8 cellular contexts compared by ENCODE assay signal in genomic region chr9:72856985-72857631, GRCh38.
DNase-seq lines count a peak whose midpoint lies in the region; ATAC-seq, FAIRE-seq and TF ChIP-seq lines count a peak whose summit lies in the region.

No MANE protein-coding gene starts in this region.

- H3K9me3 ChIP-seq in MM.1S (replicated peaks; ENCODE audit: insufficient read depth, low read length) = no peaks in the 10 kb centered on the region
- H3K9me3 ChIP-seq in K562 (replicated peaks; ENCODE audit: control insufficient read depth, insufficient read depth, low read depth, low read length) = no peaks in the 10 kb centered on the region
- no peaks in the 10 kb centered on the region for H3K9me3 ChIP-seq in thoracic aorta
- H3K9me3 ChIP-seq in CD8-positive, alpha-beta T cell (ENCODE audit: low read length) = no peaks in the 10 kb centered on the region

- H3K4me1 ChIP-seq in MM.1S (ENCODE audit: low read length) (no peaks in the 10 kb centered on the region), K562 (replicated peaks in 1 of 2; ENCODE audit: control insufficient read depth in 2 of 2, insufficient read depth in 2 of 2, low read length in 2 of 2) (peaks cover 0 to 18% of the 10 kb centered on the region in 2 experiments; a peak in 4 of 5 replicates), thoracic aorta (ENCODE audit: control insufficient read depth in 1 of 2, low read depth in 2 of 2) (peaks cover 17 to 20% of the 10 kb centered on the region in 2 donors)
- no peaks in the 10 kb centered on the region for H3K4me1 ChIP-seq in CD8-positive, alpha-beta T cell (ENCODE audit: insufficient read depth, low read length)

- H3K27ac ChIP-seq in MM.1S (ENCODE audit: low read length) (no peak overlapping the region), K562 (ENCODE audit: extremely low read depth, low read depth, low read length) (peak overlapping the region; percentile 86; the same call in 2 of the 3 replicates), thoracic aorta (peak overlapping the region in 1 of 2 donors; percentile 49)
- no peak overlapping the region for H3K27ac ChIP-seq in CD8-positive, alpha-beta T cell (ENCODE audit: low read depth, low read length)

- no peak overlapping the region for H3K4me3 Mint-ChIP-seq in CD8-positive, alpha-beta T cell

- H3K9me3 Mint-ChIP-seq in CD8-positive, alpha-beta T cell = no peaks in the 10 kb centered on the region

- no peaks in the 10 kb centered on the region for H3K4me1 Mint-ChIP-seq in CD8-positive, alpha-beta T cell (ENCODE audit: low read depth)

- no peaks in the 10 kb centered on the region for H3K9me1 ChIP-seq in K562 (ENCODE audit: control insufficient read depth, insufficient read depth, low read length)

- TF ChIP-seq EP300 in K562 (IDR thresholded peaks at IDR 0.05; ENCODE audit: low read length) = no peak

- no peak for TF ChIP-seq POLR2A in K562 (conservative IDR thresholded peaks at IDR 0.05)

- POLR2A ChIA-PET in K562 (lab: Yijun Ruan, JAX) = interaction anchor here (0.6 to 1.3 kb wide), 3 partner anchors 221 to 580 kb away, joined by 3 to 5 read pairs (median 4); partner anchors contain the start of gene ANXA1
- POLR2A ChIA-PET in CD8-positive, alpha-beta T cell (lab: Charles Lee) = no interaction called here

- H3K27me3 Mint-ChIP-seq in CD8-positive, alpha-beta T cell (ENCODE audit: low read depth) = no peaks in the 10 kb centered on the region

- FAIRE-seq in K562 (lab: Jason Lieb, UNC) = peak; percentile 69

- in situ Hi-C loops in K562 (cut with MboI) = loop anchor here (5.0 kb wide), 1 partner anchor 230 kb away; no protein-coding TSS in a partner anchor

- H3K27me3 ChIP-seq in MM.1S (replicated peaks; ENCODE audit: insufficient read depth, low read length) = no peaks in the 10 kb centered on the region
- no peaks in the 10 kb centered on the region for H3K27me3 ChIP-seq in K562 (ENCODE audit: control insufficient read depth in 2 of 2, insufficient read depth in 2 of 2, low read length in 2 of 2)
- no peaks in the 10 kb centered on the region for H3K27me3 ChIP-seq in thoracic aorta (replicated peaks; ENCODE audit: insufficient read depth)
- H3K27me3 ChIP-seq in CD8-positive, alpha-beta T cell (ENCODE audit: insufficient read depth, low read length) = no peaks in the 10 kb centered on the region

- peak; percentile 82 for ATAC-seq in K562
- peak; percentile 38 for ATAC-seq in thoracic aorta (ENCODE audit: insufficient number of reproducible peaks, low FRiP score, low read depth)
- ATAC-seq in CD8-positive, alpha-beta T cell = no peak

- no peaks in the 10 kb centered on the region for H3K9me2 ChIP-seq in MM.1S (replicated peaks; ENCODE audit: insufficient read depth, low read length)

- no peak overlapping the region for H3K4me2 ChIP-seq in MM.1S (ENCODE audit: low read depth, low read length)
- H3K4me2 ChIP-seq in K562 (ENCODE audit: insufficient read depth, low read length) = no peak overlapping the region

- no peak overlapping the region for H3K27ac Mint-ChIP-seq in CD8-positive, alpha-beta T cell

- DNase-seq in AG08396 (ENCODE audit: low spot score) (peak; percentile 63), MM.1S (peak; percentile 72), K562 (ENCODE audit: extremely low read depth in 1 of 4, low spot score in 3 of 4) (peak; percentile 11 to 71 (median 26)), iris pigment epithelial cell (ENCODE audit: low read depth) (peak; percentile 76), thoracic aorta (ENCODE audit: low spot score) (no peak), GM19238 (ENCODE audit: insufficient read length, low spot score) (no peak)
- no peak for DNase-seq in CD8-positive, alpha-beta T cell

- BruUV-seq in K562 (replicated peaks; lab: Mats Ljungman, UMichigan) = no TSS peak

- TF ChIP-seq CTCF in GM12875 (IDR thresholded peaks at IDR 0.05; ENCODE audit: borderline replicate concordance, insufficient read depth, low read depth, low read length) (peak; percentile 40; the same call in 1 of the 2 replicates), MM.1S (IDR thresholded peaks at IDR 0.05; ENCODE audit: low read length) (peak; percentile 67), K562 (IDR thresholded peaks at IDR 0.05 in 2 of 3, conservative IDR thresholded peaks at IDR 0.05 in 1 of 3; ENCODE audit: insufficient read depth in 2 of 3, low read depth in 1 of 3, low read length in 3 of 3) (peak; percentile 20 to 54 (median 44); a peak in 5 of 6 replicates), thoracic aorta (IDR thresholded peaks at IDR 0.05) (peak; percentile 64)
- TF ChIP-seq CTCF in CD8-positive, alpha-beta T cell (IDR thresholded peaks at IDR 0.05) = no peak

- TF ChIP-seq RAD21 in K562 (CRISPR knock-in tag; conservative IDR thresholded peaks at IDR 0.05 in 1 of 2, IDR thresholded peaks at IDR 0.05 in 1 of 2) = peak; percentile 50 to 69

- H3K9ac ChIP-seq in MM.1S (ENCODE audit: low read length) (no peak overlapping the region), K562 (ENCODE audit: insufficient read depth in 1 of 2, low read depth in 2 of 2, low read length in 2 of 2) (0 out of 4 replicates have a peak overlapping the region, but pooled peaks of 1 of the 2 experiments have one; percentile 17)

- CTCF ChIA-PET in K562 (lab: Yijun Ruan, JAX; ENCODE audit: low intra/inter-chr PET ratio) = interaction anchor here (0.7 to 1.0 kb wide), 3 partner anchors 14 to 225 kb away, joined by 3 to 5 read pairs (median 3); no protein-coding TSS in a partner anchor
- CTCF ChIA-PET in CD8-positive, alpha-beta T cell (lab: Charles Lee) = interaction anchor here (1.2 kb wide), 1 partner anchor 31 kb away, joined by 4 read pairs; no protein-coding TSS in a partner anchor

- H3K36me3 ChIP-seq in MM.1S (replicated peaks; ENCODE audit: insufficient read depth, low read length) (no peaks in the 10 kb centered on the region), K562 (ENCODE audit: control insufficient read depth, insufficient read depth, low read length) (no peaks in the 10 kb centered on the region), thoracic aorta (no peaks in the 10 kb centered on the region)
- H3K36me3 ChIP-seq in CD8-positive, alpha-beta T cell (ENCODE audit: insufficient read depth, low read length) = no peaks in the 10 kb centered on the region

- 29% methylated on average over 6 of the region's 6 CpGs for WGBS in K562 (ENCODE audit: insufficient coverage, low coverage, missing lambda C conversion rate)

- H3K4me3 ChIP-seq in GM12875 (ENCODE audit: low read depth, low read length) (no peak overlapping the region), MM.1S (ENCODE audit: low read length) (no peak overlapping the region), K562 (no peak overlapping the region), thoracic aorta (no peak overlapping the region)
- no peak overlapping the region for H3K4me3 ChIP-seq in CD8-positive, alpha-beta T cell (ENCODE audit: low read depth, low read length)

- no peaks in the 10 kb centered on the region for H3K36me3 Mint-ChIP-seq in CD8-positive, alpha-beta T cell

- H4K20me1 ChIP-seq in MM.1S (ENCODE audit: insufficient read depth, low read length) = no peaks in the 10 kb centered on the region
- H4K20me1 ChIP-seq in K562 (replicated peaks; ENCODE audit: control insufficient read depth, insufficient read depth, low read length) = no peaks in the 10 kb centered on the region

- H3F3A ChIP-seq in MM.1S (ENCODE audit: insufficient read depth, low read length) = no peaks in the 10 kb centered on the region

- H3K79me2 ChIP-seq in MM.1S (ENCODE audit: low read length) (no peaks in the 10 kb centered on the region), K562 (ENCODE audit: control insufficient read depth, insufficient read depth, low read length) (no peaks in the 10 kb centered on the region)

- H2AFZ ChIP-seq in MM.1S (ENCODE audit: low read length) (no peak overlapping the region), K562 (ENCODE audit: low read depth, low read length) (peak overlapping the region; percentile 90)

- intact Hi-C loops in K562 (cut with micrococcal nuclease) = loop anchor here (5.0 kb wide), 3 partner anchors 105 to 325 kb away; no protein-coding TSS in a partner anchor
- intact Hi-C loops in CD8-positive, alpha-beta T cell (cut with DNase I, micrococcal nuclease) = loop anchor here (2.0 to 10.0 kb wide), 2 partner anchors 328 kb away; no protein-coding TSS in a partner anchor

TF ChIP-seq in K562, 482 proteins besides CTCF, POLR2A, EP300 and RAD21 (continues in another document):
- TF ChIP-seq DACH1 (IDR thresholded peaks at IDR 0.05; ENCODE audit: partially characterized antibody) (no peak), CREB3 (tag; conservative IDR thresholded peaks at IDR 0.05; ENCODE audit: low read depth) (no peak), ZHX1 (conservative IDR thresholded peaks at IDR 0.05; ENCODE audit: low read length) (no peak), ZFP30 (CRISPR knock-in tag; IDR thresholded peaks at IDR 0.05; ENCODE audit: borderline replicate concordance) (no peak), TBP (optimal IDR thresholded peaks at IDR 0.05; ENCODE audit: low read depth, low read length) (no peak)

Comparison
In these comparisons a context has a peak if more than half of its experiments do, and no peak if none do; other contexts are left out.
1. DNase-seq: peak in AG08396 (single experiment), MM.1S (single experiment), K562 (4 of 4) and iris pigment epithelial cell (single experiment); none in thoracic aorta (single experiment), CD8-positive, alpha-beta T cell (0 of 7) and GM19238 (single experiment).